1 cellular context compared by ENCODE assay signal in genomic region chr21:14541840-14542495, GRCh38.
TF ChIP-seq lines count a peak whose summit lies in the region.

No MANE protein-coding gene starts in this region.

TF ChIP-seq in K562, 482 proteins besides CTCF, POLR2A, EP300 and RAD21 (continued from another document and continues in another):
- TF ChIP-seq ZNF592 (IDR thresholded peaks at IDR 0.05) (no peak), KDM1A (IDR thresholded peaks at IDR 0.05) (no peak), ZNF644 (tag; IDR thresholded peaks at IDR 0.05; ENCODE audit: low read depth) (no peak), PREB (CRISPR knock-in tag; IDR thresholded peaks at IDR 0.05) (no peak), ZEB2 (IDR thresholded peaks at IDR 0.05) (no peak), HDAC1 (IDR thresholded peaks at IDR 0.05) (peak in 1 of 2 experiments; percentile 61; a peak in 1 of 4 replicates), BRCA1 (IDR thresholded peaks at IDR 0.05) (no peak), BRCA1 (CRISPR knock-in tag; IDR thresholded peaks at IDR 0.05) (no peak), CXXC5 (CRISPR knock-in tag; IDR thresholded peaks at IDR 0.05) (no peak), ZNF316 (IDR thresholded peaks at IDR 0.05) (peak; percentile 57), NFXL1 (CRISPR knock-in tag; IDR thresholded peaks at IDR 0.05) (no peak), MEIS2 (IDR thresholded peaks at IDR 0.05; ENCODE audit: partially characterized antibody) (peak; percentile 47), AFF4 (CRISPR knock-in tag; IDR thresholded peaks at IDR 0.05) (no peak), ERF (CRISPR knock-in tag; IDR thresholded peaks at IDR 0.05) (no peak), WHSC1 (IDR thresholded peaks at IDR 0.05; ENCODE audit: low read length) (no peak), MCM7 (IDR thresholded peaks at IDR 0.05) (no peak), L3MBTL2 (IDR thresholded peaks at IDR 0.05) (no peak), GTF2F1 (IDR thresholded peaks at IDR 0.05; ENCODE audit: low read depth, low read length) (no peak), CBX2 (IDR thresholded peaks at IDR 0.05; ENCODE audit: insufficient read depth, low read length, poor library complexity, severe bottlenecking) (no peak), ZBTB9 (CRISPR knock-in tag; IDR thresholded peaks at IDR 0.05) (no peak), ZNF217 (CRISPR knock-in tag; IDR thresholded peaks at IDR 0.05) (no peak), TEAD1 (CRISPR knock-in tag; IDR thresholded peaks at IDR 0.05) (no peak), PBX2 (CRISPR knock-in tag; IDR thresholded peaks at IDR 0.05; ENCODE audit: low read depth) (no peak), PBX2 (tag; conservative IDR thresholded peaks at IDR 0.05; ENCODE audit: low read depth) (peak; percentile 34; the same call in 1 of the 2 replicates), ATF1 (CRISPR knock-in tag; IDR thresholded peaks at IDR 0.05) (no peak), ATF1 (tag; IDR thresholded peaks at IDR 0.05) (0 out of 2 replicates have a peak, but pooled peaks have one; percentile 1), PKNOX1 (IDR thresholded peaks at IDR 0.05) (no peak), XRCC5 (IDR thresholded peaks at IDR 0.05; ENCODE audit: low read depth, low read length) (no peak), HNRNPUL1 (IDR thresholded peaks at IDR 0.05; ENCODE audit: low read length) (no peak), TAF15 (IDR thresholded peaks at IDR 0.05; ENCODE audit: low read depth, low read length) (no peak), AFF1 (IDR thresholded peaks at IDR 0.05; ENCODE audit: low read depth in 1 of 2, partially characterized antibody in 2 of 2) (peak in 1 of 2 experiments; percentile 54), ZNF75A (CRISPR knock-in tag; IDR thresholded peaks at IDR 0.05) (no peak), ZNF79 (CRISPR knock-in tag; IDR thresholded peaks at IDR 0.05; ENCODE audit: low read depth) (no peak), ZFP1 (CRISPR knock-in tag; IDR thresholded peaks at IDR 0.05) (no peak), ZZZ3 (IDR thresholded peaks at IDR 0.05) (no peak), PHF20 (IDR thresholded peaks at IDR 0.05; ENCODE audit: partially characterized antibody) (no peak), NONO (IDR thresholded peaks at IDR 0.05; ENCODE audit: low read depth in 2 of 2, low read length in 1 of 2) (no peak), VEZF1 (CRISPR knock-in tag; IDR thresholded peaks at IDR 0.05) (no peak), HDAC6 (IDR thresholded peaks at IDR 0.05; ENCODE audit: low read depth, low read length) (no peak), ZNF12 (CRISPR knock-in tag; IDR thresholded peaks at IDR 0.05) (no peak), MCM5 (IDR thresholded peaks at IDR 0.05; ENCODE audit: low read depth) (no peak), NR3C1 (CRISPR knock-in tag; IDR thresholded peaks at IDR 0.05) (no peak), FOXK2 (conservative IDR thresholded peaks at IDR 0.05 in 1 of 2, IDR thresholded peaks at IDR 0.05 in 1 of 2; ENCODE audit: low read depth in 2 of 2) (0 out of 4 replicates have a peak, but pooled peaks of 1 of the 2 experiments have one; percentile 42), ETV5 (CRISPR knock-in tag; IDR thresholded peaks at IDR 0.05; ENCODE audit: low read depth) (no peak)
